Comparison of ENCODE assay signal across 8 cellular contexts in the genomic region with DNA sequence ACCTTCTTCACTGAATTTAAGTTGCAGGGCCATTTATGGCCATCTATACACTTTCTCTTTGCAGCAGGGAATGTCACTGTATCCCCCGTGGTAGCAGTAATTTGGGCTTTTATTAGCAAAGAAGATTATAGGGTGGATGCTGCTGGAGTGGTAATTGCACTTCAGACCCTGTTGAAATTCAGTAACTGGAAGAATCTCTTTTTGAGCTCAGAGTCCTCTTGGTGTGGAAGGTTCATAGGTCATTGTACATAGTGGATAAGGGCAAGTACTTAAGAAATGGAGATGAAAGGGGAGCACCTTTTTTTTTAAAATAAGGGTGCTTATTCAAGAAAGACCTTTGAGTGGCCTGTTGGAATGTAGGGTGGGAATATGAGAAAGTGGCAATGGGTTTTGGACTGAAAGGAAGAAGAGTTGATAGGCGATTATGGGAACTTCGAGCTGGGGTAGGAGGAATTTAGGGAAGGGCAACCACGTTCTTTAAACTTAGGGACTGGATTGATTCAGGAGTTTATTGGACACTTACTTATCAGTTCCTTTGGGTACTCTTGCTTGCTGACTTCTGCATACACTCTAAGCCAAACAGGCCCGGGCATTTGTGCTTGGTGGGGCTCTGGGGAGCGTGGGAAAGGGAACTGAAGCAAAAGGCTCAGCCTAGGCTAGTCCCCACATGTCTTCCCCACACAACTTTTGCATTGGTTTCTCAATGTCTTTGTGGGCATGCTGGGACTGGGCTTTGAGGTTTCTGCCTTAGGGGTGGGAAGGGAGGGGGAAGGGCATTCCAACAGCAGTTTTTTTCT. TPM values are rescaled to one million over a fixed set of nuclear protein-coding genes. Genes with fewer than 3 reads are reported as not detected.
DNase-seq lines count a peak whose midpoint lies in the region; ATAC-seq, FAIRE-seq and TF ChIP-seq lines count a peak whose summit lies in the region.

No MANE protein-coding gene starts in this region.

- RAD21 ChIA-PET in GM12878 (lab: Charles Lee; ENCODE audit: unreplicated experiment): interaction anchor here (0.8 to 6.2 kb wide), 7 partner anchors 10 to 143 kb away, joined by 3 to 73 read pairs (median 3); partner anchors contain the start of gene CTNND1

- H3K79me2 ChIP-seq in GM12878 (ENCODE audit: control insufficient read depth, insufficient read depth, low read length): peaks cover 82% of the 10 kb centered on the region

- SMC1A ChIA-PET in GM12878 (lab: Charles Lee; ENCODE audit: uncharacterized antibody, unreplicated experiment): interaction anchor here (0.6 to 13.0 kb wide), 8 partner anchors 9 to 46 kb away, joined by 3 to 197 read pairs (median 5); partner anchors contain the start of genes CTNND1 and SELENOH

- peak in 1 of 2 experiments; percentile 44; a peak in 1 of 4 replicates for TF ChIP-seq EP300 in GM12878 (IDR thresholded peaks at IDR 0.05; ENCODE audit: borderline replicate concordance in 1 of 2, control insufficient read depth in 1 of 2, low read depth in 2 of 2, low read length in 2 of 2)

- TF ChIP-seq CTCF in GM12878 (IDR thresholded peaks at IDR 0.05 in 2 of 3, conservative IDR thresholded peaks at IDR 0.05 in 1 of 3; ENCODE audit: control insufficient read depth in 2 of 3, extremely low read depth in 1 of 3, insufficient read depth in 1 of 3, low read depth in 3 of 3, low read length in 3 of 3): no peak

- in situ Hi-C loops in GM12878 (cut with MboI): no loop called here

- no peaks in the 10 kb centered on the region for H4K20me1 ChIP-seq in GM12878 (ENCODE audit: control insufficient read depth, insufficient read depth)

- H3K9ac ChIP-seq in GM12878 (ENCODE audit: control insufficient read depth, insufficient read depth, low read length): peak overlapping the region; percentile 46

- peak overlapping the region; percentile 78 for H3K27ac ChIP-seq in GM12878 (ENCODE audit: control insufficient read depth, insufficient read depth)
- peak overlapping the region; percentile 46 for H3K27ac ChIP-seq in mesodermal cell (ENCODE audit: low read depth, low read length, severe bottlenecking)

- H3K4me2 ChIP-seq in GM12878 (ENCODE audit: control insufficient read depth, insufficient read depth): peak overlapping the region; percentile 77

- H2AFZ ChIP-seq in GM12878 (ENCODE audit: control insufficient read depth, low read depth, low read length): no peak overlapping the region

- WGBS in GM12878 (ENCODE audit: insufficient coverage, insufficient replicate concordance, low lambda C conversion rate, missing lambda C conversion rate): 70% methylated on average over 6 of the region's 6 CpGs
- 74 to 78% methylated on average over 4 of the region's 6 CpGs for WGBS in mesodermal cell (ENCODE audit: insufficient coverage in 2 of 2), 2 experiments

- H3K9me3 ChIP-seq in GM12878 (replicated peaks; ENCODE audit: control insufficient read depth, insufficient read depth, low read length) (no peaks in the 10 kb centered on the region), mesodermal cell (ENCODE audit: control insufficient read depth, low read length) (no peaks in the 10 kb centered on the region)

- H3K4me3 ChIP-seq in GM12878 (no peak overlapping the region), mesodermal cell (ENCODE audit: extremely low read depth, insufficient read depth, low read length, poor library complexity, severe bottlenecking) (no peak overlapping the region)

- H3K4me1 ChIP-seq in GM12878 (ENCODE audit: control insufficient read depth, insufficient read depth, low read length): peaks cover 55% of the 10 kb centered on the region
- peaks cover 38% of the 10 kb centered on the region for H3K4me1 ChIP-seq in mesodermal cell (ENCODE audit: control insufficient read depth, insufficient read depth, low read length, poor library complexity, severe bottlenecking)

- intact Hi-C loops in GM12878 (cut with micrococcal nuclease; ENCODE audit: unreplicated experiment): loop anchor here (10.0 kb wide), 1 partner anchor 223 kb away; the partner anchor contains the start of gene UBE2L6

- TF ChIP-seq RAD21 in GM12878 (IDR thresholded peaks at IDR 0.05; ENCODE audit: insufficient read depth, low read depth, low read length): no peak

- no peaks in the 10 kb centered on the region for H3K27me3 ChIP-seq in GM12878 (replicated peaks in 1 of 2; ENCODE audit: control insufficient read depth in 2 of 2, insufficient read depth in 2 of 2, low read length in 1 of 2)

- TF ChIP-seq POLR2A in GM12878 (IDR thresholded peaks at IDR 0.05; ENCODE audit: low read depth, low read length): no peak

- DNase-seq in EH (ENCODE audit: low read depth): peak; percentile 41
- peak; percentile 70 for DNase-seq in GM12878 (ENCODE audit: low read depth, low spot score)
- no peak for DNase-seq in NCI-H1105 treated with DMSO at 0.1 percent for 48 hours (lab: John Stamatoyannopoulos, UW)
- no peak for DNase-seq in NAMALWA (ENCODE audit: low spot score)

- CTCF ChIA-PET in GM12878 (lab: Yijun Ruan, JAX): interaction anchor here (1.1 to 6.3 kb wide), 5 partner anchors 9 to 37 kb away, joined by 4 to 62 read pairs (median 15); partner anchors contain the start of genes BTBD18 and CTNND1

- ATAC-seq in HG02884 (IDR thresholded peaks at IDR 0.05; ENCODE audit: unreplicated experiment) (peak; percentile 37), GM12878 (peak; percentile 55), HG03342 (IDR thresholded peaks at IDR 0.05; ENCODE audit: unreplicated experiment) (no peak), HG03280 (IDR thresholded peaks at IDR 0.05; ENCODE audit: unreplicated experiment) (no peak)

- H3K36me3 ChIP-seq in GM12878 (ENCODE audit: control insufficient read depth in 2 of 2, insufficient read depth in 2 of 2, low read length in 1 of 2) (peaks cover 2 to 4% of the 10 kb centered on the region in 2 experiments; a peak in 2 of 4 replicates), mesodermal cell (ENCODE audit: control insufficient read depth, insufficient read depth, low read length) (peaks cover 64% of the 10 kb centered on the region)

- TSS peak; percentile 84 for BruUV-seq in GM12878 (replicated peaks; lab: Mats Ljungman, UMichigan)

- no peak for FAIRE-seq in GM12878 (lab: Jason Lieb, UNC)

- POLR2A ChIA-PET in GM12878 (lab: Charles Lee): interaction anchor here (0.8 to 2.6 kb wide), 6 partner anchors 8 to 27 kb away, joined by 3 to 12 read pairs (median 7); partner anchors contain the start of gene CTNND1

RNA-seq across cellular contexts. Expression of gene CTNND1, which starts 26.5 kb away (rescaled TPM):
- total RNA-seq in GM12878 (2013; cell fraction: nucleolus; rRNA removed): 258 and 263 TPM in 2 replicates
- total RNA-seq in GM12878 (2014; rRNA removed) (30.2 and 32.1 TPM in 2 replicates), GM12878 (2014; rRNA removed; fragmentation: Illumina TruSeq; extraction: Trizol) (30.2 and 30.4 TPM in 2 replicates), GM12878 (2021) (43.5 and 44.2 TPM in 2 replicates)
- polyA plus RNA-seq in GM12878 (2011; ENCODE audit: low read depth): 13.8 TPM
- polyA plus RNA-seq in GM12878 (2011; rRNA removed) (70.0 and 72.9 TPM in 2 replicates), GM12878 (2014; fragmentation: Illumina TruSeq; extraction: Trizol) (35.4 and 43.1 TPM in 2 replicates), GM12878 (2014; fragmentation: Nextera tagmentation; extraction: Ambion mirVana) (1 to 10 TPM; 4.7 to 6.5 TPM), GM12878 (2014; rRNA removed) (25.8 and 27.7 TPM in 2 replicates), GM12878 (2016; fragmentation: Nextera tagmentation; extraction: Ambion mirVana) (10 to 100 TPM; 29.5 to 29.8 TPM)
- 46.2 and 50.4 TPM in 2 replicates for polyA plus RNA-seq in GM12878 (2011; cell fraction: cytosol; rRNA removed)
- polyA plus RNA-seq in GM12878 (2011; cell fraction: nucleus; rRNA removed): 110 and 114 TPM in 2 replicates
- 19.6 and 26.5 TPM in 2 replicates for polyA plus RNA-seq in GM12878 (2012)
- 120 and 124 TPM in 2 replicates for polyA minus RNA-seq in GM12878 (2011; rRNA and poly(A)+ RNA removed)
- 55.7 and 58.4 TPM in 2 replicates for polyA minus RNA-seq in GM12878 (2011; cell fraction: cytosol; rRNA and poly(A)+ RNA removed)
- 50.4 and 61.5 TPM in 2 replicates for polyA minus RNA-seq in GM12878 (2011; cell fraction: nucleus; rRNA and poly(A)+ RNA removed)
- polyA plus RNA-seq in mesodermal cell (2013, experiment 1 of 2): 149 TPM
- polyA plus RNA-seq in mesodermal cell (2013, experiment 2 of 2): 130 TPM

RNA-seq across cellular contexts. Expression of gene BTBD18, which starts 36.5 kb away (rescaled TPM):
- total RNA-seq in GM12878 (2013; cell fraction: nucleolus; rRNA removed): not detected in 2 replicates
- total RNA-seq in GM12878 (2014; rRNA removed): 0.05 TPM in 1 of 2 replicates, not detected in the other
- not detected in 2 replicates for total RNA-seq in GM12878 (2014; rRNA removed; fragmentation: Illumina TruSeq; extraction: Trizol)
- total RNA-seq in GM12878 (2021): not detected in 2 replicates
- 0.16 TPM for polyA plus RNA-seq in GM12878 (2011; ENCODE audit: low read depth)
- polyA plus RNA-seq in GM12878 (2011; rRNA removed): not detected in 2 replicates
- not detected in 2 replicates for polyA plus RNA-seq in GM12878 (2011; cell fraction: cytosol; rRNA removed)
- not detected in 2 replicates for polyA plus RNA-seq in GM12878 (2011; cell fraction: nucleus; rRNA removed)
- 0.21 and 0.26 TPM in 2 replicates for polyA plus RNA-seq in GM12878 (2012)
- polyA plus RNA-seq in GM12878 (2014; fragmentation: Illumina TruSeq; extraction: Trizol): not detected in 2 replicates
- under 1 TPM; 0.05 to 0.11 TPM for polyA plus RNA-seq in GM12878 (2014; fragmentation: Nextera tagmentation; extraction: Ambion mirVana)
- polyA plus RNA-seq in GM12878 (2014; rRNA removed): not detected in 2 replicates
- under 1 TPM; 0.28 to 0.58 TPM for polyA plus RNA-seq in GM12878 (2016; fragmentation: Nextera tagmentation; extraction: Ambion mirVana)
- polyA minus RNA-seq in GM12878 (2011; rRNA and poly(A)+ RNA removed): not detected in 2 replicates
- not detected in 2 replicates for polyA minus RNA-seq in GM12878 (2011; cell fraction: cytosol; rRNA and poly(A)+ RNA removed)
- not detected in 2 replicates for polyA minus RNA-seq in GM12878 (2011; cell fraction: nucleus; rRNA and poly(A)+ RNA removed)
- not detected for polyA plus RNA-seq in mesodermal cell (2013, experiment 1 of 2)
- not detected for polyA plus RNA-seq in mesodermal cell (2013, experiment 2 of 2)

RNA-seq across cellular contexts. Expression of gene SELENOH, which starts 46.8 kb away (rescaled TPM):
- 79.2 and 86.8 TPM in 2 replicates for total RNA-seq in GM12878 (2013; cell fraction: nucleolus; rRNA removed)
- total RNA-seq in GM12878 (2014; rRNA removed) (223 and 232 TPM in 2 replicates), GM12878 (2014; rRNA removed; fragmentation: Illumina TruSeq; extraction: Trizol) (74.4 and 86.2 TPM in 2 replicates), GM12878 (2021) (261 and 269 TPM in 2 replicates)
- 158 TPM for polyA plus RNA-seq in GM12878 (2011; ENCODE audit: low read depth)
- polyA plus RNA-seq in GM12878 (2011; rRNA removed) (169 and 210 TPM in 2 replicates), GM12878 (2014; fragmentation: Illumina TruSeq; extraction: Trizol) (25.7 and 39.3 TPM in 2 replicates), GM12878 (2014; fragmentation: Nextera tagmentation; extraction: Ambion mirVana) (100 to 1,000 TPM in 1 of 2 experiments, 10 to 100 TPM in 1; 20.3 to 101 TPM), GM12878 (2014; rRNA removed) (277 and 283 TPM in 2 replicates), GM12878 (2016; fragmentation: Nextera tagmentation; extraction: Ambion mirVana) (100 to 1,000 TPM; 454 to 458 TPM)
- polyA plus RNA-seq in GM12878 (2011; cell fraction: cytosol; rRNA removed): 235 and 244 TPM in 2 replicates
- 123 and 124 TPM in 2 replicates for polyA plus RNA-seq in GM12878 (2011; cell fraction: nucleus; rRNA removed)
- polyA plus RNA-seq in GM12878 (2012): 179 and 212 TPM in 2 replicates
- polyA minus RNA-seq in GM12878 (2011; rRNA and poly(A)+ RNA removed): 33.4 and 40.6 TPM in 2 replicates
- polyA minus RNA-seq in GM12878 (2011; cell fraction: cytosol; rRNA and poly(A)+ RNA removed): 27.4 and 31.6 TPM in 2 replicates
- polyA minus RNA-seq in GM12878 (2011; cell fraction: nucleus; rRNA and poly(A)+ RNA removed): 45.9 and 63.9 TPM in 2 replicates
- 138 TPM for polyA plus RNA-seq in mesodermal cell (2013, experiment 1 of 2)
- 118 TPM for polyA plus RNA-seq in mesodermal cell (2013, experiment 2 of 2)

Comparison
In these comparisons a context has a peak if more than half of its experiments do, and no peak if none do; other contexts are left out.
1. DNase-seq: peak in EH (single experiment) and GM12878 (single experiment); none in NCI-H1105 treated with DMSO at 0.1 percent for 48 hours (single experiment) and NAMALWA (single experiment).
2. ATAC-seq: peak in HG02884 (single experiment) and GM12878 (single experiment); none in HG03342 (single experiment) and HG03280 (single experiment).